ENCODE assay signal across 15 cellular contexts in genomic region chr12:108735855-108736254, GRCh38. TPM values are rescaled to one million over a fixed set of nuclear protein-coding genes. Genes with fewer than 3 reads are reported as not detected.
A peak's percentile ranks its signal among the peaks of the same experiment; 100 is the strongest.
DNase-seq lines count a peak whose midpoint lies in the region; ATAC-seq, FAIRE-seq and TF ChIP-seq lines count a peak whose summit lies in the region.
"Had no signal": no experiment of that assay in that cellular context is flagged by ENCODE, and none has a peak within 500 bp of the region (broad histone marks: within the 10 kb centered on the region; RNA-seq: fewer than 3 reads in every experiment).

No MANE protein-coding gene starts in this region.

- no peaks in the 10 kb centered on the region for H3K27me3 ChIP-seq in HepG2 (ENCODE audit: control insufficient read depth in 1 of 2, insufficient read depth in 2 of 2, low read length in 2 of 2)
- H3K27me3 ChIP-seq in right lobe of liver, result no peaks in the 10 kb centered on the region
- H3K27me3 ChIP-seq in RWPE2 (ENCODE audit: insufficient read depth, poor library complexity, severe bottlenecking), result no peaks in the 10 kb centered on the region
- H3K27me3 ChIP-seq: BE2C had no signal

- TF ChIP-seq CTCF in HepG2 (CRISPR knock-in tag; IDR thresholded peaks at IDR 0.05) (no peak), right lobe of liver (IDR thresholded peaks at IDR 0.05) (no peak), RWPE2 (IDR thresholded peaks at IDR 0.05; ENCODE audit: poor library complexity, severe bottlenecking) (no peak)

- H2AFZ ChIP-seq in HepG2 (ENCODE audit: low read length), result no peak overlapping the region

- H3K4me3 ChIP-seq in HepG2 (replicated peaks in 1 of 3; ENCODE audit: insufficient read depth in 1 of 3, low read depth in 2 of 3, low read length in 3 of 3) (no peak overlapping the region), right lobe of liver (no peak overlapping the region), RWPE2 (ENCODE audit: severe bottlenecking) (no peak overlapping the region)

- no peaks in the 10 kb centered on the region for H3K9me3 Mint-ChIP-seq in dendritic cell treated with granulocyte-macrophage colony-stimulating factor and Interleukin-4, amounts not matched to agents 40 ng/mL and 50 ng/mL, for 4 days
- H3K9me3 Mint-ChIP-seq: CD8-positive, alpha-beta memory T cell had no signal

- H3K4me1 ChIP-seq in HepG2 (ENCODE audit: insufficient read depth, low read length), result peaks cover 67% of the 10 kb centered on the region
- H3K4me1 ChIP-seq in right lobe of liver, result peaks cover 0 to 20% (median 3%) of the 10 kb centered on the region in 4 donors
- peaks cover 17% of the 10 kb centered on the region for H3K4me1 ChIP-seq in RWPE2 (ENCODE audit: insufficient read depth, poor library complexity, severe bottlenecking)
- H3K4me1 ChIP-seq: BE2C had no signal

- H3K79me2 ChIP-seq in HepG2 (ENCODE audit: insufficient read depth, low read length), result no peaks in the 10 kb centered on the region

- H3K27ac Mint-ChIP-seq in dendritic cell treated with granulocyte-macrophage colony-stimulating factor and Interleukin-4, amounts not matched to agents 40 ng/mL and 50 ng/mL, for 4 days, result peak overlapping the region; percentile 64

- no TSS peak for BruUV-seq in HepG2 (replicated peaks; lab: Mats Ljungman, UMichigan)

- intact Hi-C loops in HepG2 (cut with micrococcal nuclease; ENCODE audit: unreplicated experiment), result no loop called here
- intact Hi-C loops in right lobe of liver (cut with DNase I), result no loop called here
- intact Hi-C loops in dendritic cell treated with granulocyte-macrophage colony-stimulating factor and Interleukin-4, amounts not matched to agents 40 ng/mL and 50 ng/mL, for 4 days (cut with micrococcal nuclease), result no loop called here

- no peak for DNase-seq in HepG2 (ENCODE audit: low spot score)
- no peak for DNase-seq in right lobe of liver
- no peak for DNase-seq in RWPE2 (ENCODE audit: low spot score)
- no peak for DNase-seq in RPMI8226
- no peak for DNase-seq in HuH-7.5 (ENCODE audit: low spot score)
- DNase-seq: BE2C; Caco-2; CD8-positive, alpha-beta memory T cell; DND-41; GDM1; HCEC 1CT had no signal

- in situ Hi-C loops in HepG2 (cut with HindIII; ENCODE audit: extremely low pct_ligation_motif_present, low pct_unique_long_range_greater_than_20kb), result no loop called here

- no peak for FAIRE-seq in HepG2 (lab: Jason Lieb, UNC)
- FAIRE-seq: A204.1 had no signal

- H3K4me2 ChIP-seq in HepG2 (ENCODE audit: low read depth, low read length), result no peak overlapping the region

- no peak for TF ChIP-seq POLR2A in HepG2 (IDR thresholded peaks at IDR 0.05; ENCODE audit: insufficient read depth in 1 of 2, low read depth in 2 of 2, low read length in 2 of 2)
- no peak for TF ChIP-seq POLR2A in right lobe of liver (IDR thresholded peaks at IDR 0.05)

- H3K36me3 ChIP-seq in HepG2 (replicated peaks in 1 of 2; ENCODE audit: control insufficient read depth in 1 of 2, insufficient read depth in 2 of 2, low read length in 2 of 2) (no peaks in the 10 kb centered on the region), right lobe of liver (no peaks in the 10 kb centered on the region), RWPE2 (ENCODE audit: low read depth) (no peaks in the 10 kb centered on the region)
- H3K36me3 ChIP-seq: BE2C had no signal

- no peaks in the 10 kb centered on the region for H3K27me3 Mint-ChIP-seq in dendritic cell treated with granulocyte-macrophage colony-stimulating factor and Interleukin-4, amounts not matched to agents 40 ng/mL and 50 ng/mL, for 4 days

- peaks cover 42% of the 10 kb centered on the region for H3K4me1 Mint-ChIP-seq in dendritic cell treated with granulocyte-macrophage colony-stimulating factor and Interleukin-4, amounts not matched to agents 40 ng/mL and 50 ng/mL, for 4 days (ENCODE audit: low read depth)

- peak overlapping the region; percentile 95 for H3K27ac ChIP-seq in HepG2 (ENCODE audit: extremely low read length, insufficient read depth, low read length)
- H3K27ac ChIP-seq in right lobe of liver, result no peak overlapping the region
- H3K27ac ChIP-seq in RWPE2 (ENCODE audit: poor library complexity, severe bottlenecking), result peak overlapping the region; percentile 94
- H3K27ac ChIP-seq: C4-2B had no signal

- WGBS in HepG2 (ENCODE audit: low lambda C conversion rate), result 96% methylated on average over 3 of the region's 3 CpGs
- WGBS in right lobe of liver (ENCODE audit: insufficient coverage, low coverage, low lambda C conversion rate, missing lambda C conversion rate), result 88% methylated on average over 3 of the region's 3 CpGs

- no peak overlapping the region for H3K4me3 Mint-ChIP-seq in dendritic cell treated with granulocyte-macrophage colony-stimulating factor and Interleukin-4, amounts not matched to agents 40 ng/mL and 50 ng/mL, for 4 days

- H4K20me1 ChIP-seq in HepG2 (ENCODE audit: insufficient read depth, low read length), result no peaks in the 10 kb centered on the region

- POLR2A ChIA-PET in HepG2 (lab: Yijun Ruan, JAX), result no interaction called here

- ATAC-seq in HepG2, result no peak
- ATAC-seq in right lobe of liver, result no peak
- ATAC-seq in RWPE2 (ENCODE audit: low read depth), result no peak
- no peak for ATAC-seq in HG03280 (IDR thresholded peaks at IDR 0.05; ENCODE audit: unreplicated experiment)

- TF ChIP-seq RAD21 in HepG2 (CRISPR knock-in tag; IDR thresholded peaks at IDR 0.05), result no peak

- H3K9me3 ChIP-seq in HepG2 (ENCODE audit: low read length) (peaks cover 7% of the 10 kb centered on the region), right lobe of liver (no peaks in the 10 kb centered on the region), RWPE2 (ENCODE audit: severe bottlenecking) (no peaks in the 10 kb centered on the region)
- H3K9me3 ChIP-seq: BE2C, Caco-2 had no signal

- TF ChIP-seq EP300 in HepG2 (IDR thresholded peaks at IDR 0.05; ENCODE audit: low read depth in 2 of 2, low read length in 2 of 2) (no peak), HepG2 (CRISPR knock-in tag; IDR thresholded peaks at IDR 0.05; ENCODE audit: borderline replicate concordance) (no peak)

- CTCF ChIA-PET in HepG2 (lab: Yijun Ruan, JAX; ENCODE audit: low intra/inter-chr PET ratio, low total read pairs), result no interaction called here

- no peak overlapping the region for H3K9ac ChIP-seq in HepG2 (ENCODE audit: insufficient read depth, low read depth, low read length)

- peaks cover 12% of the 10 kb centered on the region for H3K36me3 Mint-ChIP-seq in dendritic cell treated with granulocyte-macrophage colony-stimulating factor and Interleukin-4, amounts not matched to agents 40 ng/mL and 50 ng/mL, for 4 days (ENCODE audit: low read depth)

TF ChIP-seq in HepG2, 621 proteins besides CTCF, POLR2A, EP300 and RAD21:
- TF ChIP-seq CAMTA2 (CRISPR knock-in tag; IDR thresholded peaks at IDR 0.05; ENCODE audit: borderline replicate concordance) (no peak), CHD2 (IDR thresholded peaks at IDR 0.05; ENCODE audit: low read depth, low read length) (no peak), ZBTB3 (CRISPR knock-in tag; IDR thresholded peaks at IDR 0.05; ENCODE audit: borderline replicate concordance, low read depth) (no peak), TRIM24 (CRISPR knock-in tag; IDR thresholded peaks at IDR 0.05) (no peak), SRY (CRISPR knock-in tag; IDR thresholded peaks at IDR 0.05) (no peak), ZNF549 (CRISPR knock-in tag; IDR thresholded peaks at IDR 0.05) (no peak), ZNF570 (CRISPR knock-in tag; IDR thresholded peaks at IDR 0.05; ENCODE audit: borderline replicate concordance) (no peak), ZFX (CRISPR knock-in tag; IDR thresholded peaks at IDR 0.05; ENCODE audit: low read depth) (no peak), MYC (CRISPR knock-in tag; IDR thresholded peaks at IDR 0.05; ENCODE audit: borderline replicate concordance) (no peak), MTF2 (CRISPR knock-in tag; IDR thresholded peaks at IDR 0.05; ENCODE audit: borderline replicate concordance) (no peak), ZFAT (CRISPR knock-in tag; conservative IDR thresholded peaks at IDR 0.05) (no peak), TGIF2 (CRISPR knock-in tag; IDR thresholded peaks at IDR 0.05) (no peak), ZNF703 (CRISPR knock-in tag; IDR thresholded peaks at IDR 0.05; ENCODE audit: borderline replicate concordance) (no peak)

RNA-seq across cellular contexts. Expression of gene CORO1C, which starts 4.5 kb away (rescaled TPM):
- total RNA-seq in HepG2 (2016; rRNA removed; fragmentation: Illumina TruSeq; extraction: Trizol), result 73.7 and 128 TPM in 2 replicates
- total RNA-seq in HepG2 (2016; cell fraction: cytosol; rRNA removed; fragmentation: Illumina TruSeq; extraction: Trizol; ENCODE audit: low read depth), result 21.0 and 28.0 TPM in 2 replicates
- 70.7 and 135 TPM in 2 replicates for total RNA-seq in HepG2 (2016; cell fraction: insoluble cytoplasmic fraction; rRNA removed; fragmentation: Illumina TruSeq; extraction: Trizol)
- 29.9 and 30.4 TPM in 2 replicates for total RNA-seq in HepG2 (2016; cell fraction: membrane; rRNA removed; fragmentation: Illumina TruSeq; extraction: Trizol)
- total RNA-seq in HepG2 (2016; cell fraction: nucleus; rRNA removed; fragmentation: Illumina TruSeq; extraction: Trizol), result 66.4 and 67.4 TPM in 2 replicates
- polyA plus RNA-seq in HepG2 (2011; rRNA removed), result 116 and 131 TPM in 2 replicates
- 95.2 and 104 TPM in 2 replicates for polyA plus RNA-seq in HepG2 (2011; cell fraction: cytosol; rRNA removed)
- 66.8 and 86.4 TPM in 2 replicates for polyA plus RNA-seq in HepG2 (2011; cell fraction: nucleus; rRNA removed)
- polyA plus RNA-seq in HepG2 (2012), result 68.8 and 74.2 TPM in 2 replicates
- 5.3 and 6.6 TPM in 2 replicates for polyA plus RNA-seq in HepG2 (2016; cell fraction: cytosol; fragmentation: Illumina TruSeq; extraction: Trizol; ENCODE audit: low read depth)
- polyA plus RNA-seq in HepG2 (2016; cell fraction: insoluble cytoplasmic fraction; fragmentation: Illumina TruSeq; extraction: Trizol; ENCODE audit: low read depth), result 202 and 219 TPM in 2 replicates
- polyA plus RNA-seq in HepG2 (2016; cell fraction: membrane; fragmentation: Illumina TruSeq; extraction: Trizol; ENCODE audit: low read depth), result 17.3 and 18.7 TPM in 2 replicates
- 93.1 and 94.0 TPM in 2 replicates for polyA plus RNA-seq in HepG2 (2016; cell fraction: nucleus; fragmentation: Illumina TruSeq; extraction: Trizol; ENCODE audit: insufficient read depth, low read depth)
- 321 and 493 TPM in 2 replicates for polyA minus RNA-seq in HepG2 (2011; rRNA and poly(A)+ RNA removed; ENCODE audit: low replicate concordance)
- polyA minus RNA-seq in HepG2 (2011; cell fraction: cytosol; rRNA and poly(A)+ RNA removed), result 108 and 148 TPM in 2 replicates
- polyA minus RNA-seq in HepG2 (2011; cell fraction: nucleus; rRNA and poly(A)+ RNA removed), result 132 and 144 TPM in 2 replicates
- total RNA-seq in right lobe of liver, result 100 to 1,000 TPM in 1 of 6 experiments, 10 to 100 TPM in 5; 36.6 to 100 (median 57.5) TPM

Comparison
In these comparisons a context has a peak if more than half of its experiments do, and no peak if none do; other contexts are left out.
1. H3K27ac ChIP-seq: peak in HepG2 (single experiment) and RWPE2 (single experiment); none in right lobe of liver (0 of 3).